In genomic region chr1:40944326-40944725, GRCh38 we compare ENCODE assay signal across 1 cellular context.
TF ChIP-seq lines count a peak whose summit lies in the region.

No MANE protein-coding gene starts in this region.

TF ChIP-seq in K562, 482 proteins besides CTCF, POLR2A, EP300 and RAD21:
- TF ChIP-seq NFIC (IDR thresholded peaks at IDR 0.05) = peak; percentile 35; the same call in 1 of the 2 replicates
- TF ChIP-seq EZH2 (IDR thresholded peaks at IDR 0.05; ENCODE audit: borderline replicate concordance, low read depth, low read length) = no peak
- peak; percentile 68 for TF ChIP-seq ESRRA (IDR thresholded peaks at IDR 0.05; ENCODE audit: borderline replicate concordance, low read depth)
